In genomic region chr5:123007292-123007691, GRCh38 we compare ENCODE assay signal across 19 cellular contexts. TPM values are rescaled to one million over a fixed set of nuclear protein-coding genes. Genes with fewer than 3 reads are reported as not detected.
A peak's percentile ranks its signal among the peaks of the same experiment; 100 is the strongest.
DNase-seq lines count a peak whose midpoint lies in the region; TF ChIP-seq lines count a peak whose summit lies in the region.
"Had no signal": no experiment of that assay in that cellular context is flagged by ENCODE, and none has a peak within 500 bp of the region (broad histone marks: within the 10 kb centered on the region; RNA-seq: fewer than 3 reads in every experiment).

No MANE protein-coding gene starts in this region.

- H3K27me3 ChIP-seq in vagina: no peaks in the 10 kb centered on the region

- H3K36me3 ChIP-seq in vagina: no peaks in the 10 kb centered on the region

- H3K4me1 Mint-ChIP-seq in glutamatergic neuron (ENCODE audit: low read depth, unreplicated experiment): peaks cover 31% of the 10 kb centered on the region
- no peaks in the 10 kb centered on the region for H3K4me1 Mint-ChIP-seq in nephron progenitor cell

- H3K9me3 ChIP-seq in vagina: no peaks in the 10 kb centered on the region

- H3K9me3 Mint-ChIP-seq in glutamatergic neuron (ENCODE audit: unreplicated experiment): peaks cover 2% of the 10 kb centered on the region
- H3K9me3 Mint-ChIP-seq in nephron progenitor cell: no peaks in the 10 kb centered on the region
- H3K9me3 Mint-ChIP-seq: CD8-positive, alpha-beta T cell; IgD-negative memory B cell had no signal

- H3K27ac Mint-ChIP-seq in glutamatergic neuron (ENCODE audit: unreplicated experiment): no peak overlapping the region
- no peak overlapping the region for H3K27ac Mint-ChIP-seq in nephron progenitor cell
- H3K27ac Mint-ChIP-seq: CD8-positive, alpha-beta T cell had no signal

- no peaks in the 10 kb centered on the region for H3K4me1 ChIP-seq in vagina

- H3K4me3 Mint-ChIP-seq in glutamatergic neuron (ENCODE audit: unreplicated experiment) (no peak overlapping the region), nephron progenitor cell (no peak overlapping the region)
- H3K4me3 Mint-ChIP-seq: CD8-positive, alpha-beta T cell; IgD-negative memory B cell had no signal

- peak; percentile 32 for DNase-seq in ELF-1 (ENCODE audit: low read depth, low spot score)
- DNase-seq in SK-N-DZ (ENCODE audit: low spot score): peak; percentile 48
- DNase-seq in glutamatergic neuron: peak; percentile 32
- peak; percentile 4 for DNase-seq in nephron progenitor cell
- no peak for DNase-seq in stimulated activated CD4-positive, alpha-beta T cell treated with anti-CD3 and anti-CD28 coated beads, Interleukin-4, amount 100 ng/mL, for 1 hour
- DNase-seq in vagina (ENCODE audit: extremely low spot score in 2 of 2): no peak
- no peak for DNase-seq in inferior parietal cortex (ENCODE audit: extremely low spot score)
- no peak for DNase-seq in NCI-H2171 treated with DMSO at 0.1 percent for 48 hours (lab: John Stamatoyannopoulos, UW)
- DNase-seq: AML-193; C1 segment of cervical spinal cord; CD8-positive, alpha-beta T cell; GF-D8; MV-4-11; NCI-H1694; NCI-H2227 treated with DMSO at 0.1 percent for 48 hours; NCI-H510A; NCI-H82; SIG-M5 had no signal

- TF ChIP-seq CTCF in glutamatergic neuron (IDR thresholded peaks at IDR 0.05; ENCODE audit: partially characterized antibody, unreplicated experiment) (no peak), nephron progenitor cell (IDR thresholded peaks at IDR 0.05) (no peak), vagina (IDR thresholded peaks at IDR 0.05) (no peak)

- no peak overlapping the region for H3K27ac ChIP-seq in vagina

- H3K36me3 Mint-ChIP-seq in glutamatergic neuron (ENCODE audit: unreplicated experiment) (no peaks in the 10 kb centered on the region), nephron progenitor cell (ENCODE audit: low read depth) (peaks cover 15% of the 10 kb centered on the region)
- H3K36me3 Mint-ChIP-seq: CD8-positive, alpha-beta T cell had no signal

- H3K27me3 Mint-ChIP-seq in glutamatergic neuron (ENCODE audit: unreplicated experiment) (no peaks in the 10 kb centered on the region), nephron progenitor cell (ENCODE audit: low read depth, poor library complexity) (peaks cover 3% of the 10 kb centered on the region)
- H3K27me3 Mint-ChIP-seq: IgD-negative memory B cell had no signal

- no peak overlapping the region for H3K4me3 ChIP-seq in vagina

- intact Hi-C loops in vagina (cut with DNase I): no loop called here

- TF ChIP-seq POLR2A in vagina (IDR thresholded peaks at IDR 0.05): no peak

RNA-seq across cellular contexts. Expression of gene PPIC, which starts 29.2 kb away (rescaled TPM):
- not detected in 2 replicates for polyA plus RNA-seq in SK-N-DZ (2014; cell fraction: cytosol; rRNA removed)
- polyA plus RNA-seq in SK-N-DZ (2014; cell fraction: nucleus; rRNA removed): 0.24 TPM in 1 of 2 replicates, not detected in the other
- total RNA-seq in glutamatergic neuron (ENCODE audit: unreplicated experiment) (5.7 TPM), vagina (21.6 TPM)
- total RNA-seq: CD8-positive, alpha-beta T cell had no signal
- polyA plus RNA-seq: IgD-negative memory B cell had no signal

Comparison
In these comparisons a context has a peak if more than half of its experiments do, and no peak if none do; other contexts are left out.
1. DNase-seq: peak in ELF-1 (single experiment), SK-N-DZ (single experiment), glutamatergic neuron (single experiment) and nephron progenitor cell (single experiment); none in stimulated activated CD4-positive, alpha-beta T cell treated with anti-CD3 and anti-CD28 coated beads, Interleukin-4, amount 100 ng/mL, for 1 hour (single experiment), vagina (0 of 2), inferior parietal cortex (single experiment) and NCI-H2171 treated with DMSO at 0.1 percent for 48 hours (single experiment).